Comparison of ENCODE assay signal across 23 cellular contexts in the genomic region with DNA sequence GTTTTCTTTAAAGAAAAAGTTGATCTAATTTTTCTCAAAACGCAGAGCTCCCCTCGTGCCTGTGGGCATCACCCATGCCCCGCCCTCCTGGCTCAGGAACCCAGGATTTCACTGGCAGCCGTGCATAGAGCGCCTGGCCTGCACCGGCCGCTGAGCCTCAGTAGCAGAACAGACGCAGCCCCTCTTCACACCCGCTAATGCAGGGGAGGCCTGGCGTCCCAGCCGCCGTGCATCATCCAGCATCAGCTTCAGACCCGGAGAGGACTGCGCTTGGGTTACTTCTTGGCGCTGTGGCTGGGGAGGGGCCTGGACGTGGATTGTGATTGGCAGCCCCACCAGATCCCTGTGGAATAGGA. TPM values are rescaled to one million over a fixed set of nuclear protein-coding genes. Genes with fewer than 3 reads are reported as not detected.
DNase-seq lines count a peak whose midpoint lies in the region; ATAC-seq and TF ChIP-seq lines count a peak whose summit lies in the region.
"Had no signal": no experiment of that assay in that cellular context is flagged by ENCODE, and none has a peak within 500 bp of the region (broad histone marks: within the 10 kb centered on the region; RNA-seq: fewer than 3 reads in every experiment).

No MANE protein-coding gene starts in this region.

- peak overlapping the region in 2 of 3 donors; percentile 85 to 92 for H3K27ac Mint-ChIP-seq in CD4-positive, CD25-positive, alpha-beta regulatory T cell
- H3K27ac Mint-ChIP-seq: dendritic cell treated with granulocyte-macrophage colony-stimulating factor and Interleukin-4, amounts not matched to agents 40 ng/mL and 50 ng/mL, for 4 days; T-helper 2 cell treated with Interferon-gamma antibody and Interleukin-4, amounts not matched to agents 5 μg/mL and 100 μg/mL, for 36 hours; WTC11 had no signal

- peaks cover 0 to 1% (median 0%) of the 10 kb centered on the region in 7 donors for H3K9me3 Mint-ChIP-seq in CD4-positive, CD25-positive, alpha-beta regulatory T cell
- H3K9me3 Mint-ChIP-seq: dendritic cell treated with granulocyte-macrophage colony-stimulating factor and Interleukin-4, amounts not matched to agents 40 ng/mL and 50 ng/mL, for 4 days; T-helper 2 cell treated with Interferon-gamma antibody and Interleukin-4, amounts not matched to agents 5 μg/mL and 100 μg/mL, for 36 hours; WTC11 had no signal

- TF ChIP-seq POLR2A in GM18526 (IDR thresholded peaks at IDR 0.05; ENCODE audit: extremely low read depth, insufficient read length) (peak; percentile 22), esophagus muscularis mucosa (IDR thresholded peaks at IDR 0.05; ENCODE audit: low read depth) (no peak), gastrocnemius medialis (IDR thresholded peaks at IDR 0.05) (peak in 1 of 2 donors; percentile 5)

- POLR2A ChIA-PET in OCI-LY7 (lab: Charles Lee): interaction anchor here (0.6 kb wide), 2 partner anchors 63 to 898 kb away, joined by 3 read pairs; no protein-coding TSS in a partner anchor

- peaks cover 5% of the 10 kb centered on the region; the same call in 1 of the 2 replicates for H3K79me2 ChIP-seq in OCI-LY7 (ENCODE audit: insufficient read depth, low read depth, low read length)

- 61% methylated on average over 10 of the region's 16 CpGs for WGBS in esophagus muscularis mucosa

- no peak overlapping the region for H3K4me3 ChIP-seq in CD4-positive, CD25-positive, alpha-beta regulatory T cell (ENCODE audit: low read depth, low read length)
- H3K4me3 ChIP-seq in esophagus muscularis mucosa (no peak overlapping the region), gastrocnemius medialis (no peak overlapping the region), OCI-LY7 (ENCODE audit: low read depth, low read length, poor library complexity, severe bottlenecking) (no peak overlapping the region)
- H3K4me3 ChIP-seq: adrenal gland, pancreas, SJSA1 had no signal

- no peaks in the 10 kb centered on the region; the same call in 1 of the 2 replicates for H4K20me1 ChIP-seq in OCI-LY7 (ENCODE audit: insufficient read depth, low read length)

- peaks cover 0 to 53% (median 15%) of the 10 kb centered on the region in 4 donors for H3K4me1 Mint-ChIP-seq in CD4-positive, CD25-positive, alpha-beta regulatory T cell

- H3K27me3 Mint-ChIP-seq in CD4-positive, CD25-positive, alpha-beta regulatory T cell: peaks cover 8% of the 10 kb centered on the region

- H3K36me3 ChIP-seq in CD4-positive, CD25-positive, alpha-beta regulatory T cell (ENCODE audit: control insufficient read depth, insufficient read depth, low read length): peaks cover 55% of the 10 kb centered on the region
- H3K36me3 ChIP-seq in esophagus muscularis mucosa (peaks cover 22 to 57% (median 52%) of the 10 kb centered on the region in 4 donors), gastrocnemius medialis (peaks cover 0 to 27% of the 10 kb centered on the region in 2 donors), OCI-LY7 (ENCODE audit: insufficient read depth, low read length) (peaks cover 66% of the 10 kb centered on the region)

- no peak overlapping the region for H3K27ac ChIP-seq in CD4-positive, CD25-positive, alpha-beta regulatory T cell (ENCODE audit: insufficient read depth, low read length, poor library complexity, severe bottlenecking)
- H3K27ac ChIP-seq in esophagus muscularis mucosa (replicated peaks in 1 of 4): peak overlapping the region; percentile 93 to 95 (median 94)
- peak overlapping the region; percentile 82 to 99 (median 98) for H3K27ac ChIP-seq in gastrocnemius medialis
- no peak overlapping the region for H3K27ac ChIP-seq in OCI-LY7 (ENCODE audit: low read depth, low read length, poor library complexity, severe bottlenecking)
- H3K27ac ChIP-seq: adrenal gland, epithelial cell of prostate, foreskin keratinocyte, pancreas, SJSA1 had no signal

- no peaks in the 10 kb centered on the region for H3K27me3 ChIP-seq in CD4-positive, CD25-positive, alpha-beta regulatory T cell (ENCODE audit: control insufficient read depth, insufficient read depth, low read length)
- H3K27me3 ChIP-seq in esophagus muscularis mucosa: no peaks in the 10 kb centered on the region
- no peaks in the 10 kb centered on the region for H3K27me3 ChIP-seq in gastrocnemius medialis
- H3K27me3 ChIP-seq: adrenal gland, pancreas, SJSA1 had no signal

- peak overlapping the region in 1 of 4 donors; percentile 86 for H3K4me3 Mint-ChIP-seq in CD4-positive, CD25-positive, alpha-beta regulatory T cell
- H3K4me3 Mint-ChIP-seq: dendritic cell treated with granulocyte-macrophage colony-stimulating factor and Interleukin-4, amounts not matched to agents 40 ng/mL and 50 ng/mL, for 4 days; T-helper 2 cell treated with Interferon-gamma antibody and Interleukin-4, amounts not matched to agents 5 μg/mL and 100 μg/mL, for 36 hours; WTC11 had no signal

- H3K9me3 ChIP-seq in CD4-positive, CD25-positive, alpha-beta regulatory T cell (ENCODE audit: control insufficient read depth in 2 of 2, low read length in 2 of 2): no peaks in the 10 kb centered on the region
- no peaks in the 10 kb centered on the region for H3K9me3 ChIP-seq in esophagus muscularis mucosa
- H3K9me3 ChIP-seq in gastrocnemius medialis: no peaks in the 10 kb centered on the region
- no peaks in the 10 kb centered on the region for H3K9me3 ChIP-seq in OCI-LY7 (ENCODE audit: low read length)
- H3K9me3 ChIP-seq: adrenal gland, pancreas, SJSA1 had no signal

- no peak for TF ChIP-seq EP300 in esophagus muscularis mucosa (IDR thresholded peaks at IDR 0.05)

- no peak overlapping the region for H2AFZ ChIP-seq in OCI-LY7 (ENCODE audit: low read length)

- no peak for TF ChIP-seq CTCF in esophagus muscularis mucosa (IDR thresholded peaks at IDR 0.05)
- TF ChIP-seq CTCF in gastrocnemius medialis (IDR thresholded peaks at IDR 0.05 in 4 of 5, conservative IDR thresholded peaks at IDR 0.05 in 1 of 5): no peak
- no peak for TF ChIP-seq CTCF in OCI-LY7 (conservative IDR thresholded peaks at IDR 0.05; ENCODE audit: low read length)

- CTCF ChIA-PET in OCI-LY7 (lab: Charles Lee; ENCODE audit: unreplicated experiment): no interaction called here

- no peak overlapping the region for H3K4me2 ChIP-seq in OCI-LY7 (ENCODE audit: low read length)

- H3K36me3 Mint-ChIP-seq in CD4-positive, CD25-positive, alpha-beta regulatory T cell: peaks cover 20% of the 10 kb centered on the region

- intact Hi-C loops in esophagus muscularis mucosa (cut with DNase I) (loop anchor here (5.0 kb wide), 1 partner anchor 33 kb away; no protein-coding TSS in a partner anchor), gastrocnemius medialis (cut with DNase I; ENCODE audit: low total_unique reads) (no loop called here), OCI-LY7 (cut with micrococcal nuclease; ENCODE audit: unreplicated experiment) (no loop called here)

- no peak for DNase-seq in CD4-positive, CD25-positive, alpha-beta regulatory T cell
- DNase-seq in esophagus muscularis mucosa (ENCODE audit: extremely low spot score): no peak
- DNase-seq in gastrocnemius medialis: no peak
- DNase-seq in OCI-LY7 (ENCODE audit: low spot score): no peak
- DNase-seq: activated CD4-positive, alpha-beta T cell treated with anti-CD3 and anti-CD28 coated beads, Interleukin-2, amount 50 U/mL, for 4 hours; COR-L47; foreskin keratinocyte; MM.1S; NCI-H146; NCI-H2227 treated with DMSO at 0.1 percent for 48 hours; NCI-H82; stimulated activated CD4-positive, alpha-beta T cell treated with anti-CD3 and anti-CD28 coated beads, Interleukin-1b, Interleukin-23, amount 100 ng/mL, for 48 hours; stimulated activated naive CD4-positive, alpha-beta T cell had no signal

- in situ Hi-C loops in gastrocnemius medialis (cut with MboI; ENCODE audit: low sequenced_read_pairs in 4 of 4): no loop called here

- BruUV-seq in OCI-LY7 (replicated peaks; lab: Mats Ljungman, UMichigan): no TSS peak

- no peak for ATAC-seq in CD4-positive, CD25-positive, alpha-beta regulatory T cell (ENCODE audit: low read depth in 2 of 2)
- no peak for ATAC-seq in gastrocnemius medialis
- ATAC-seq in GM19023 (IDR thresholded peaks at IDR 0.05; ENCODE audit: unreplicated experiment): no peak
- no peak for ATAC-seq in HG02678 (IDR thresholded peaks at IDR 0.05; ENCODE audit: unreplicated experiment)
- ATAC-seq: foreskin keratinocyte, pancreas, WTC11 had no signal

- peaks cover 33% of the 10 kb centered on the region for H3K4me1 ChIP-seq in CD4-positive, CD25-positive, alpha-beta regulatory T cell (ENCODE audit: control insufficient read depth, insufficient read depth, low read length, poor library complexity, severe bottlenecking)
- H3K4me1 ChIP-seq in esophagus muscularis mucosa (peaks cover 38 to 78% (median 76%) of the 10 kb centered on the region in 4 donors), gastrocnemius medialis (peaks cover 22 to 60% of the 10 kb centered on the region in 2 donors), OCI-LY7 (ENCODE audit: insufficient read depth, low read length, poor library complexity, severe bottlenecking) (no peaks in the 10 kb centered on the region)
- H3K4me1 ChIP-seq: foreskin keratinocyte, pancreas, SJSA1 had no signal

- H3K9me2 ChIP-seq in OCI-LY7 (ENCODE audit: insufficient read depth, low read length): no peaks in the 10 kb centered on the region

RNA-seq across cellular contexts. Expression of a gene that starts 18.1 kb away (rescaled TPM):
- 322 TPM for total RNA-seq in CD4-positive, CD25-positive, alpha-beta regulatory T cell
- polyA plus RNA-seq in CD4-positive, CD25-positive, alpha-beta regulatory T cell: 100 to 1,000 TPM in 2 of 4 donors, 10 to 100 TPM in 2; 71.9 to 163 (median 102) TPM
- total RNA-seq in esophagus muscularis mucosa (100 to 1,000 TPM in 2 of 4 donors, 10 to 100 TPM in 2; 67.6 to 203 (median 139) TPM), gastrocnemius medialis (100 to 1,000 TPM in 3 of 4 donors, 10 to 100 TPM in 1; 56.7 to 229 (median 177) TPM), OCI-LY7 (2022) (119 and 128 TPM in 2 replicates)
- total RNA-seq in OCI-LY7 (2014; rRNA removed; shearing (Covaris generic)): 136 and 174 TPM in 2 replicates

RNA-seq across cellular contexts. Expression of a gene that starts 58.2 kb away (rescaled TPM):
- 33.0 TPM for total RNA-seq in CD4-positive, CD25-positive, alpha-beta regulatory T cell
- 10 to 100 TPM; 34.5 to 52.1 (median 42.8) TPM for polyA plus RNA-seq in CD4-positive, CD25-positive, alpha-beta regulatory T cell
- total RNA-seq in esophagus muscularis mucosa (10 to 100 TPM; 15.0 to 24.1 (median 21.5) TPM), gastrocnemius medialis (10 to 100 TPM; 15.8 to 35.8 (median 20.6) TPM), OCI-LY7 (2022) (57.4 and 58.2 TPM in 2 replicates)
- total RNA-seq in OCI-LY7 (2014; rRNA removed; shearing (Covaris generic)): 50.5 and 55.0 TPM in 2 replicates

Comparison
In these comparisons a context has a peak if more than half of its experiments do, and no peak if none do; other contexts are left out.
1. H3K27ac ChIP-seq: peak in esophagus muscularis mucosa (4 of 4) and gastrocnemius medialis (4 of 4); none in CD4-positive, CD25-positive, alpha-beta regulatory T cell (single experiment) and OCI-LY7 (single experiment).